Comparison of ENCODE assay signal across 1 cellular context in genomic region chr14:60254176-60254575, GRCh38.
TF ChIP-seq lines count a peak whose summit lies in the region.

No MANE protein-coding gene starts in this region.

TF ChIP-seq in liver, 16 proteins besides CTCF, POLR2A, EP300 and RAD21 (continued from another document):
- no peak for TF ChIP-seq REST (IDR thresholded peaks at IDR 0.05)
- no peak for TF ChIP-seq GABPA (IDR thresholded peaks at IDR 0.05 in 1 of 2, conservative IDR thresholded peaks at IDR 0.05 in 1 of 2)
- no peak for TF ChIP-seq EGR1 (IDR thresholded peaks at IDR 0.05; ENCODE audit: low read depth in 2 of 2)
- TF ChIP-seq SP1 (IDR thresholded peaks at IDR 0.05): peak; percentile 47
- no peak for TF ChIP-seq FOXA1 (IDR thresholded peaks at IDR 0.05)
- TF ChIP-seq JUND (IDR thresholded peaks at IDR 0.05): no peak
